Comparison of ENCODE assay signal across 9 cellular contexts in genomic region chr12:75185881-75186280, GRCh38. TPM values are rescaled to one million over a fixed set of nuclear protein-coding genes. Genes with fewer than 3 reads are reported as not detected.
"Had no signal": no experiment of that assay in that cellular context is flagged by ENCODE, and none has a peak within 500 bp of the region (broad histone marks: within the 10 kb centered on the region; RNA-seq: fewer than 3 reads in every experiment).

No MANE protein-coding gene starts in this region.

RNA-seq across cellular contexts. Expression of gene KCNC2, which starts 23.8 kb away (rescaled TPM):
- total RNA-seq: subcutaneous adipose tissue, thoracic aorta, thyroid gland, transverse colon, upper lobe of left lung, upper lobe of right lung, ureter had no signal
- polyA plus RNA-seq: stomach, urinary bladder had no signal
